Comparison of ENCODE assay signal across 22 cellular contexts in the genomic region with DNA sequence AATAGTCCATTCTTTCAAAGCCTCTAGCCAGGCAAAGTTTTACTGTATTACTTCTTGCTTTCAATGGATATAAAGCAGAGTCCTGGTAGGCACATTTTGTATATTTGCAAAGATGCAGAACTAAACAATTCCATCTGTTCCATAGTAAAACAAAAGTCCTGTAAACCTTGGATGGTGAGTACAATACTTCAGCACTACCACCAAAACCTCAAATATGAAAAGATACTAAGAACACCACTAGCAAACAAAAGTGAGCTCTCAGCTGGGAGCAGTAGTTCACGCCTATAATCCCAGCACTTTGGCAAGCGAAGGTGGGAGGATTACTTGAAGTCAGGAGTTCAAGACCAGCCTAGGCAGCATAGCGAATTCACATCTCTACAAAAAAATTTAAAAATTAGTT.
"Had no signal": no experiment of that assay in that cellular context is flagged by ENCODE, and none has a peak within 500 bp of the region (broad histone marks: within the 10 kb centered on the region; RNA-seq: fewer than 3 reads in every experiment).

No MANE protein-coding gene starts in this region.

- H3K36me3 ChIP-seq: esophagus muscularis mucosa, gastroesophageal sphincter, heart left ventricle, left lung, lower lobe of right lung had no signal

- ATAC-seq: foreskin keratinocyte; gastroesophageal sphincter; heart left ventricle; left cardiac atrium; left lung; left ventricle myocardium superior; lower lobe of right lung; mucosa of descending colon; naive thymus-derived CD8-positive, alpha-beta T cell had no signal

- H3K36me3 Mint-ChIP-seq: mesothelial cell of epicardium; naive B cell; naive thymus-derived CD8-positive, alpha-beta T cell had no signal

- H3K4me3 Mint-ChIP-seq: mesothelial cell of epicardium; naive B cell; naive thymus-derived CD8-positive, alpha-beta T cell had no signal

- H3K27ac Mint-ChIP-seq: mesothelial cell of epicardium; naive B cell; naive thymus-derived CD8-positive, alpha-beta T cell had no signal

- H3K4me3 ChIP-seq: dorsolateral prefrontal cortex, esophagus muscularis mucosa, gastroesophageal sphincter, heart left ventricle, hepatocyte, left lung, lower lobe of right lung, mucosa of descending colon had no signal

- H3K27ac ChIP-seq: dorsolateral prefrontal cortex, esophagus muscularis mucosa, foreskin keratinocyte, gastroesophageal sphincter, heart left ventricle, hepatocyte, left lung, lower lobe of right lung had no signal

- H2AFZ ChIP-seq: hepatocyte had no signal

- FAIRE-seq: endothelial cell of umbilical vein, frontal cortex, keratinocyte had no signal

- H3K9me3 ChIP-seq: esophagus muscularis mucosa, gastroesophageal sphincter, heart left ventricle, left lung, lower lobe of right lung, mucosa of descending colon had no signal

- H3K9me3 Mint-ChIP-seq: mesothelial cell of epicardium; naive thymus-derived CD8-positive, alpha-beta T cell had no signal

- H3K4me1 ChIP-seq: foreskin keratinocyte, gastroesophageal sphincter, left lung, lower lobe of right lung had no signal

- H3K4me2 ChIP-seq: hepatocyte had no signal

- DNase-seq: dermis blood vessel endothelial cell; dorsolateral prefrontal cortex; effector CD4-positive, alpha-beta T cell; effector memory CD4-positive, alpha-beta T cell; heart left ventricle; hypothalamus; left cardiac atrium; left lung; left ventricle myocardium superior; lower lobe of right lung; mesenchymal stem cell; mucosa of descending colon; naive B cell; naive thymus-derived CD8-positive, alpha-beta T cell had no signal

- H3K27me3 ChIP-seq: dorsolateral prefrontal cortex, foreskin keratinocyte, gastroesophageal sphincter, heart left ventricle, hepatocyte, left lung had no signal

- H3K79me2 ChIP-seq: hepatocyte had no signal
